22 cellular contexts compared by ENCODE assay signal in the genomic region with DNA sequence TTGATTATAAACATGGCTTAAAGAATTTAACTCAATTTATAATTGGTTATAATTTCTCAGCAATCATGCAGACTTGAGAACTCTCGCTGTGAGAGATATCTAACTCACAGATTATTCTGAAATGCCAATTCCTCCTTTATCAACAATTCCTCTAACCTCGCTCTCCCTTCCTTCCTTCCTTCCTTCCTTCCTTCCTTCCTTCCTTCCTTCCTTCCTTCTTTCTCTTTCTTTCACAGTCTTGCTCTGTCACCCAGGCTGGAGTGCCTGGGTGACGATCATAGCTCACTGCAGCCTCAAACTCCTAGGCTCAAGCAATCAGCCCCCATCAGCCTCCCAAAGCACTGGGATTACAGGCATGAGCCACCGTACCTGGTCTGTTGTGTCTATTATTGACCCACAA. TPM values are rescaled to one million over a fixed set of nuclear protein-coding genes. Genes with fewer than 3 reads are reported as not detected.
DNase-seq lines count a peak whose midpoint lies in the region; ATAC-seq, FAIRE-seq and TF ChIP-seq lines count a peak whose summit lies in the region.
"Had no signal": no experiment of that assay in that cellular context is flagged by ENCODE, and none has a peak within 500 bp of the region (broad histone marks: within the 10 kb centered on the region; RNA-seq: fewer than 3 reads in every experiment).

No MANE protein-coding gene starts in this region.

- no peak overlapping the region for H3K4me3 Mint-ChIP-seq in memory B cell
- H3K4me3 Mint-ChIP-seq: naive thymus-derived CD4-positive, alpha-beta T cell; stimulated activated naive B cell treated with anti-CD40 and anti-IgM and Interleukin-4, amounts not matched to agents 10 μg/mL and 1 μg/mL and 100 μg/mL, for 72 hours had no signal

- no peak for TF ChIP-seq EP300 in upper lobe of left lung (IDR thresholded peaks at IDR 0.05)

- TF ChIP-seq CTCF in heart left ventricle (IDR thresholded peaks at IDR 0.05) (no peak), RWPE1 (conservative IDR thresholded peaks at IDR 0.05; ENCODE audit: low read depth) (no peak), upper lobe of left lung (IDR thresholded peaks at IDR 0.05) (no peak), psoas muscle (IDR thresholded peaks at IDR 0.05) (no peak), GM20000 (IDR thresholded peaks at IDR 0.05; ENCODE audit: extremely low read depth, missing control alignments) (no peak)

- H3K36me3 ChIP-seq in heart left ventricle (no peaks in the 10 kb centered on the region), upper lobe of left lung (no peaks in the 10 kb centered on the region), psoas muscle (ENCODE audit: insufficient read depth in 1 of 2, low read depth in 1 of 2) (no peaks in the 10 kb centered on the region)
- H3K36me3 ChIP-seq: colonic mucosa, prostate gland, SJSA1 had no signal

- H3K36me3 Mint-ChIP-seq in memory B cell, result peaks cover 1% of the 10 kb centered on the region

- H3K9me3 Mint-ChIP-seq in memory B cell, result no peaks in the 10 kb centered on the region
- H3K9me3 Mint-ChIP-seq: naive thymus-derived CD4-positive, alpha-beta T cell; stimulated activated naive B cell treated with anti-CD40 and anti-IgM and Interleukin-4, amounts not matched to agents 10 μg/mL and 1 μg/mL and 100 μg/mL, for 72 hours had no signal

- H3K4me1 ChIP-seq in heart left ventricle, result peaks cover 16 to 81% (median 74%) of the 10 kb centered on the region in 12 donors
- peaks cover 66 to 91% (median 74%) of the 10 kb centered on the region in 4 donors for H3K4me1 ChIP-seq in upper lobe of left lung
- H3K4me1 ChIP-seq in psoas muscle, result peaks cover 52% of the 10 kb centered on the region

- TF ChIP-seq POLR2A in heart left ventricle (IDR thresholded peaks at IDR 0.05) (no peak), upper lobe of left lung (IDR thresholded peaks at IDR 0.05) (no peak), H54 (IDR thresholded peaks at IDR 0.05; ENCODE audit: low read depth, low read length) (no peak)

- peaks cover 54% of the 10 kb centered on the region for H3K4me1 Mint-ChIP-seq in memory B cell

- no peak for ATAC-seq in heart left ventricle
- no peak for ATAC-seq in left cardiac atrium
- ATAC-seq in memory B cell (ENCODE audit: low read depth), result no peak
- ATAC-seq in upper lobe of left lung (ENCODE audit: low FRiP score in 2 of 2), result no peak
- no peak for ATAC-seq in psoas muscle
- ATAC-seq: naive thymus-derived CD4-positive, alpha-beta T cell; stimulated activated naive B cell treated with anti-CD40 and anti-IgM and Interleukin-4, amounts not matched to agents 10 μg/mL and 1 μg/mL and 100 μg/mL, for 72 hours had no signal

- DNase-seq in heart left ventricle, result no peak
- no peak for DNase-seq in left cardiac atrium
- no peak for DNase-seq in RWPE1 (ENCODE audit: low spot score)
- no peak for DNase-seq in memory B cell (ENCODE audit: low spot score in 2 of 2)
- DNase-seq in upper lobe of left lung, result no peak
- no peak for DNase-seq in psoas muscle
- DNase-seq in GM20000 (ENCODE audit: low spot score), result no peak
- DNase-seq in H54 (ENCODE audit: insufficient read length, low spot score), result no peak
- DNase-seq: ACHN; activated CD4-positive, alpha-beta T cell treated with anti-CD3 and anti-CD28 coated beads for 4 hours; activated CD8-positive, alpha-beta memory T cell treated with anti-CD3 and anti-CD28 coated beads, Interleukin-2, amount 50 U/mL, for 4 hours; activated gamma-delta T cell; Calu3; colonic mucosa; naive thymus-derived CD4-positive, alpha-beta T cell; NCI-H1930; stimulated activated naive B cell treated with anti-CD40 and anti-IgM and Interleukin-4, amounts not matched to agents 10 μg/mL and 1 μg/mL and 100 μg/mL, for 72 hours had no signal

- POLR2A ChIA-PET in RWPE1 (lab: Yijun Ruan, JAX; ENCODE audit: low non-redundant PET), result no interaction called here

- CTCF ChIA-PET in RWPE1 (lab: Yijun Ruan, JAX), result interaction anchor here (0.6 to 1.4 kb wide), 2 partner anchors 11 to 35 kb away, joined by 3 to 10 read pairs; no protein-coding TSS in a partner anchor

- H3K4me3 ChIP-seq in heart left ventricle (no peak overlapping the region), upper lobe of left lung (no peak overlapping the region), psoas muscle (no peak overlapping the region)
- H3K4me3 ChIP-seq: colonic mucosa, prostate gland, SJSA1 had no signal

- peak overlapping the region; percentile 94 for H3K27ac Mint-ChIP-seq in memory B cell
- H3K27ac Mint-ChIP-seq: naive thymus-derived CD4-positive, alpha-beta T cell; stimulated activated naive B cell treated with anti-CD40 and anti-IgM and Interleukin-4, amounts not matched to agents 10 μg/mL and 1 μg/mL and 100 μg/mL, for 72 hours had no signal

- H3K9me3 ChIP-seq in heart left ventricle, result no peaks in the 10 kb centered on the region
- no peaks in the 10 kb centered on the region for H3K9me3 ChIP-seq in upper lobe of left lung
- H3K9me3 ChIP-seq in psoas muscle, result no peaks in the 10 kb centered on the region
- H3K9me3 ChIP-seq: colonic mucosa, prostate gland, SJSA1 had no signal

- H3K27ac ChIP-seq in heart left ventricle (peak overlapping the region in 7 of 12 donors; percentile 7 to 98 (median 95)), RWPE1 (peak overlapping the region; percentile 99), upper lobe of left lung (peak overlapping the region; percentile 29 to 94 (median 91)), psoas muscle (no peak overlapping the region)
- H3K27ac ChIP-seq: SJSA1 had no signal

- H3K27me3 Mint-ChIP-seq in memory B cell, result no peaks in the 10 kb centered on the region
- H3K27me3 Mint-ChIP-seq: naive thymus-derived CD4-positive, alpha-beta T cell; stimulated activated naive B cell treated with anti-CD40 and anti-IgM and Interleukin-4, amounts not matched to agents 10 μg/mL and 1 μg/mL and 100 μg/mL, for 72 hours had no signal

- 62 to 87% (median 79%) methylated on average over 4 of the region's 4 CpGs for WGBS in heart left ventricle, 4 donors
- WGBS in upper lobe of left lung, 2 donors, result 70 to 72% methylated on average over 4 of the region's 4 CpGs
- WGBS in psoas muscle, 3 donors, result 64 to 95% (median 88%) methylated on average over 4 of the region's 4 CpGs

- H3K27me3 ChIP-seq in heart left ventricle (no peaks in the 10 kb centered on the region), upper lobe of left lung (no peaks in the 10 kb centered on the region), psoas muscle (ENCODE audit: insufficient read depth in 3 of 3, low read length in 2 of 3) (no peaks in the 10 kb centered on the region)
- H3K27me3 ChIP-seq: colonic mucosa, SJSA1 had no signal

- intact Hi-C loops in heart left ventricle (cut with DNase I) (loop anchor here in 1 of 10 donors (5.0 kb wide), 1 partner anchor 35 kb away; no protein-coding TSS in a partner anchor), left cardiac atrium (cut with DNase I) (no loop called here), psoas muscle (cut with DNase I) (no loop called here)

- FAIRE-seq in H54 (lab: Jason Lieb, UNC), result no peak
- FAIRE-seq: astrocyte, frontal cortex, urothelium cell line had no signal

RNA-seq across cellular contexts. Expression of a gene that starts 42.4 kb away (rescaled TPM):
- total RNA-seq in heart left ventricle, result 10 to 100 TPM; 37.9 to 56.2 (median 44.1) TPM
- polyA plus RNA-seq in heart left ventricle, result 10 to 100 TPM; 11.8 to 13.1 TPM
- total RNA-seq in left cardiac atrium, result 10 to 100 TPM; 44.2 to 60.3 TPM
- total RNA-seq in upper lobe of left lung, result 10 to 100 TPM; 55.6 to 98.8 (median 68.3) TPM
- total RNA-seq in psoas muscle, result 10 to 100 TPM; 36.4 to 47.9 (median 45.7) TPM
- polyA plus RNA-seq in psoas muscle, result 10 to 100 TPM in 2 of 3 donors, 1 to 10 TPM in 1; 5.8 to 26.8 (median 11.7) TPM

RNA-seq across cellular contexts. Expression of a gene that starts 44.5 kb away (rescaled TPM):
- total RNA-seq in heart left ventricle (1 to 10 TPM in 1 of 9 donors, under 1 TPM in 7, not detected in 1; 0.39 to 2.3 (median 0.65) TPM), left cardiac atrium (under 1 TPM; 0.47 to 0.94 TPM), upper lobe of left lung (10 to 100 TPM in 4 of 6 donors, 1 to 10 TPM in 2; 1.0 to 55.0 (median 12.4) TPM), psoas muscle (under 1 TPM in 3 of 4 donors, not detected in 1; 0.13 to 0.56 (median 0.22) TPM)
- polyA plus RNA-seq in heart left ventricle (under 1 TPM; 0.21 to 0.76 TPM), psoas muscle (under 1 TPM; 0.05 to 0.77 (median 0.14) TPM)
- polyA plus RNA-seq: naive thymus-derived CD4-positive, alpha-beta T cell had no signal
